8 cellular contexts compared by ENCODE assay signal in genomic region chr4:184310171-184310567, GRCh38.
DNase-seq lines count a peak whose midpoint lies in the region; ATAC-seq and TF ChIP-seq lines count a peak whose summit lies in the region.

No MANE protein-coding gene starts in this region.

- H3K27me3 ChIP-seq in Peyer's patch (no peaks in the 10 kb centered on the region), colonic mucosa (no peaks in the 10 kb centered on the region)

- H3K27ac ChIP-seq in Peyer's patch, result peak overlapping the region in 1 of 4 donors; percentile 81
- H3K27ac ChIP-seq in colonic mucosa, result peak overlapping the region; percentile 43

- intact Hi-C loops in colonic mucosa (cut with DNase I), result no loop called here

- DNase-seq in Peyer's patch, result peak; percentile 55 to 83 (median 69)
- peak; percentile 68 for DNase-seq in colonic mucosa
- DNase-seq in retinal pigment epithelial cell (ENCODE audit: low read depth), result no peak
- DNase-seq in NK-92 treated with Interleukin-12 subunit alpha and Interleukin-12 subunit beta, amount 100 ng/mL, for 24 hours (lab: John Stamatoyannopoulos, UW), result no peak
- DNase-seq in NCI-H1694 (lab: John Stamatoyannopoulos, UW), result no peak

- peak overlapping the region in 1 of 2 donors; percentile 67 for H3K9ac ChIP-seq in colonic mucosa (ENCODE audit: low read depth in 2 of 2, low read length in 2 of 2)

- peaks cover 0 to 9% (median 8%) of the 10 kb centered on the region in 4 donors for H3K4me1 ChIP-seq in Peyer's patch
- H3K4me1 ChIP-seq in colonic mucosa, result peaks cover 9% of the 10 kb centered on the region

- no peaks in the 10 kb centered on the region for H3K9me3 ChIP-seq in Peyer's patch
- no peaks in the 10 kb centered on the region for H3K9me3 ChIP-seq in colonic mucosa

- TF ChIP-seq CTCF in Peyer's patch (IDR thresholded peaks at IDR 0.05) (peak in 4 of 6 experiments; percentile 52 to 69 (median 58)), colonic mucosa (IDR thresholded peaks at IDR 0.05) (peak; percentile 37), retinal pigment epithelial cell (conservative IDR thresholded peaks at IDR 0.05; ENCODE audit: low read depth, low read length) (peak; percentile 27)

- H3K36me3 ChIP-seq in Peyer's patch (no peaks in the 10 kb centered on the region), colonic mucosa (no peaks in the 10 kb centered on the region)

- H3K4me3 ChIP-seq in Peyer's patch, result no peak overlapping the region
- H3K4me3 ChIP-seq in colonic mucosa, result no peak overlapping the region
- H3K4me3 ChIP-seq in retinal pigment epithelial cell (ENCODE audit: low read length), result no peak overlapping the region

- no peak for TF ChIP-seq POLR2A in Peyer's patch (IDR thresholded peaks at IDR 0.05)

- peak; percentile 34 for ATAC-seq in GM19351 (IDR thresholded peaks at IDR 0.05; ENCODE audit: unreplicated experiment)
- no peak for ATAC-seq in HG03457 (IDR thresholded peaks at IDR 0.05; ENCODE audit: unreplicated experiment)
- no peak for ATAC-seq in HG03139 (IDR thresholded peaks at IDR 0.05; ENCODE audit: unreplicated experiment)

Comparison
In these comparisons a context has a peak if more than half of its experiments do, and no peak if none do; other contexts are left out.
1. DNase-seq: peak in Peyer's patch (3 of 3) and colonic mucosa (single experiment); none in retinal pigment epithelial cell (single experiment), NK-92 treated with Interleukin-12 subunit alpha and Interleukin-12 subunit beta, amount 100 ng/mL, for 24 hours (single experiment) and NCI-H1694 (single experiment).
2. Peak in every context shown above with its lines, with median percentiles within 50 percentile points of each other: CTCF ChIP-seq.